In the genomic region with DNA sequence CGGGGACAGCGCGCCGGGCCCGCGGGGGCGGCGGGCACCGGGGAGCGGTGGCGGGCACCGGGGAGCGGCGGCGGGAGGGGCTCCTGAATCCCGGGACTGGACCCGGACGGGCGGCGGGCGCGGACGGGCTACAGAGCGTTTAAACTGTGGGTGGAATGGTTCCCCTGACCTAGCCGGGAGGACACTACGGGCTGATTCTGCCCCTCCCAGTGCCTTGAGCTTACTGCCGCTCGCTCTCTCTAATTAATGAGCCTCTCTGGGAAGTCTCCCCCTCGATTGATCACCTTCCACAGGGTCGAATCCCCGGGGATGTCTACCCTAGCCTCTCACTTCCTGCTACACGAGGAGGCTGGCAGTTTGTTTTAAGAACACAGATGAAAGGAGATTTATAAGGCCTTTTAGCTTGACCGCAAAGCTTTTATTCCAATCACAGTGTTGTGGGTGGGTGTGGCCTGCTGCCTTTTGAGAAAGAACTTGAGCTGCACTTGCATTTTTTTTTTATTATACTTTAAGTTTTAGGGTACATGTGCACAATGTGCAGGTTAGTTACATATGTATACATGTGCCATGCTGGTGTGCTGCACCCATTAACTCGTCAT, we compare ENCODE assay signal across 8 cellular contexts. TPM values are rescaled to one million over a fixed set of nuclear protein-coding genes. Genes with fewer than 3 reads are reported as not detected.
DNase-seq lines count a peak whose midpoint lies in the region; ATAC-seq, FAIRE-seq and TF ChIP-seq lines count a peak whose summit lies in the region.

No MANE protein-coding gene starts in this region.

- CTCF ChIA-PET in GM10248 (lab: Yijun Ruan, JAX): no interaction called here

- TF ChIP-seq CTCF in bronchial epithelial cell (IDR thresholded peaks at IDR 0.05; ENCODE audit: insufficient read depth, low read length, severe bottlenecking) (no peak), mucosa of descending colon (IDR thresholded peaks at IDR 0.05) (no peak), GM10248 (IDR thresholded peaks at IDR 0.05; ENCODE audit: control extremely low read depth, extremely low read depth, low read depth, missing control alignments) (no peak)

- peaks cover 5% of the 10 kb centered on the region for H3K4me1 ChIP-seq in mucosa of descending colon (ENCODE audit: low read depth)

- DNase-seq in LHCN-M2 (ENCODE audit: low read depth) (peak; percentile 11), bronchial epithelial cell (ENCODE audit: low read depth) (peak; percentile 43), mucosa of descending colon (peak in 1 of 3 donors; percentile 8), GM10248 (ENCODE audit: extremely low spot score) (no peak), SHP77 treated with DMSO at 0.1 percent for 48 hours (lab: John Stamatoyannopoulos, UW) (no peak), middle frontal gyrus (ENCODE audit: extremely low spot score, low spot score) (no peak)

- H3K27me3 ChIP-seq in bronchial epithelial cell (ENCODE audit: control insufficient read depth, insufficient read depth, low read length): no peaks in the 10 kb centered on the region

- peak overlapping the region; percentile 79 for H3K4me3 ChIP-seq in bronchial epithelial cell (ENCODE audit: low read depth, low read length)
- no peak overlapping the region for H3K4me3 ChIP-seq in mucosa of descending colon

- ATAC-seq in GM19395 (IDR thresholded peaks at IDR 0.05; ENCODE audit: unreplicated experiment): peak; percentile 20
- ATAC-seq in mucosa of descending colon: peak; percentile 6
- no peak for ATAC-seq in HG02981 (IDR thresholded peaks at IDR 0.05; ENCODE audit: unreplicated experiment)

- intact Hi-C loops in mucosa of descending colon (cut with DNase I, micrococcal nuclease): no loop called here

- H3K36me3 ChIP-seq in bronchial epithelial cell (ENCODE audit: control insufficient read depth, insufficient read depth, low read length): no peaks in the 10 kb centered on the region
- H3K36me3 ChIP-seq in mucosa of descending colon (ENCODE audit: low read depth): no peaks in the 10 kb centered on the region

- no peaks in the 10 kb centered on the region for H3K9me3 ChIP-seq in mucosa of descending colon

- FAIRE-seq in bronchial epithelial cell (lab: Jason Lieb, UNC): no peak

- POLR2A ChIA-PET in GM10248 (lab: Yijun Ruan, JAX): no interaction called here

RNA-seq across cellular contexts. Expression of a gene that starts 1.0 kb away (rescaled TPM):
- total RNA-seq in LHCN-M2 (2014; rRNA removed) (0.17 and 0.58 TPM in 2 replicates), bronchial epithelial cell (8.8 and 10.8 TPM in 2 replicates), mucosa of descending colon (10 to 100 TPM in 1 of 3 donors, 1 to 10 TPM in 2; 4.7 to 20.7 (median 5.3) TPM)
- 0.17 TPM for polyA plus RNA-seq in LHCN-M2 (2012)

Comparison
In these comparisons a context has a peak if more than half of its experiments do, and no peak if none do; other contexts are left out.
1. DNase-seq: peak in LHCN-M2 (single experiment) and bronchial epithelial cell (single experiment); none in GM10248 (single experiment), SHP77 treated with DMSO at 0.1 percent for 48 hours (single experiment) and middle frontal gyrus (single experiment).